In genomic region chr17:7177210-7177953, GRCh38 we compare ENCODE assay signal across 8 cellular contexts. TPM values are rescaled to one million over a fixed set of nuclear protein-coding genes. Genes with fewer than 3 reads are reported as not detected.
DNase-seq lines count a peak whose midpoint lies in the region; ATAC-seq and TF ChIP-seq lines count a peak whose summit lies in the region.

No MANE protein-coding gene starts in this region.

- H3K9me3 ChIP-seq in HAP-1: no peaks in the 10 kb centered on the region

- H3K4me3 ChIP-seq in AG10803 (ENCODE audit: low read length) (peak overlapping the region; percentile 63), HAP-1 (peak overlapping the region; percentile 29), epithelial cell of esophagus (ENCODE audit: low read length) (peak overlapping the region; percentile 40)

- in situ Hi-C loops in HAP-1 (cut with MboI; ENCODE audit: low sequenced_read_pairs): no loop called here

- DNase-seq in AG10803 (ENCODE audit: low read depth) (peak; percentile 40), HAP-1 (ENCODE audit: low spot score in 2 of 2) (peak; percentile 73 to 89), NOMO-1 treated with DMSO at 0.1 percent for 48 hours (lab: John Stamatoyannopoulos, UW; ENCODE audit: unreplicated experiment) (peak; percentile 65), activated T-cell treated with anti-CD3 and anti-CD28 coated beads for 1 hour (ENCODE audit: low read depth) (peak; percentile 48), epithelial cell of esophagus (ENCODE audit: low read depth) (peak; percentile 64), mucosa of gallbladder (ENCODE audit: low spot score) (peak; percentile 63)
- DNase-seq in stimulated activated CD8-positive, alpha-beta memory T cell treated with anti-CD3 and anti-CD28 coated beads, Interleukin-15, amount 100 ng/mL, for 48 hours (ENCODE audit: low read depth in 2 of 2): peak; percentile 34 to 36

- TF ChIP-seq CTCF in AG10803 (conservative IDR thresholded peaks at IDR 0.05; ENCODE audit: low read length): peak; percentile 82
- peak; percentile 84 for TF ChIP-seq CTCF in epithelial cell of esophagus (IDR thresholded peaks at IDR 0.05; ENCODE audit: insufficient read depth, low read depth, low read length, missing control alignments)

- no peaks in the 10 kb centered on the region for H3K27me3 ChIP-seq in HAP-1 (ENCODE audit: low read depth)

- peaks cover 8% of the 10 kb centered on the region; the same call in 1 of the 2 replicates for H3K4me1 ChIP-seq in HAP-1

- ATAC-seq in GM19023 (IDR thresholded peaks at IDR 0.05; ENCODE audit: unreplicated experiment): no peak

- H3K36me3 ChIP-seq in HAP-1 (replicated peaks): no peaks in the 10 kb centered on the region

RNA-seq across cellular contexts. Expression of gene ASGR1, which starts 1.8 kb away (rescaled TPM):
- 5.0 TPM for total RNA-seq in mucosa of gallbladder

RNA-seq across cellular contexts. Expression of gene DLG4, which starts 42.3 kb away (rescaled TPM):
- total RNA-seq in mucosa of gallbladder: 36.5 TPM

RNA-seq across cellular contexts. Expression of gene ACADVL, which starts 42.4 kb away (rescaled TPM):
- 914 TPM for total RNA-seq in mucosa of gallbladder

RNA-seq across cellular contexts. Expression of gene DVL2, which starts 56.9 kb away (rescaled TPM):
- 60.9 TPM for total RNA-seq in mucosa of gallbladder
